ENCODE assay signal across 21 cellular contexts in the genomic region with DNA sequence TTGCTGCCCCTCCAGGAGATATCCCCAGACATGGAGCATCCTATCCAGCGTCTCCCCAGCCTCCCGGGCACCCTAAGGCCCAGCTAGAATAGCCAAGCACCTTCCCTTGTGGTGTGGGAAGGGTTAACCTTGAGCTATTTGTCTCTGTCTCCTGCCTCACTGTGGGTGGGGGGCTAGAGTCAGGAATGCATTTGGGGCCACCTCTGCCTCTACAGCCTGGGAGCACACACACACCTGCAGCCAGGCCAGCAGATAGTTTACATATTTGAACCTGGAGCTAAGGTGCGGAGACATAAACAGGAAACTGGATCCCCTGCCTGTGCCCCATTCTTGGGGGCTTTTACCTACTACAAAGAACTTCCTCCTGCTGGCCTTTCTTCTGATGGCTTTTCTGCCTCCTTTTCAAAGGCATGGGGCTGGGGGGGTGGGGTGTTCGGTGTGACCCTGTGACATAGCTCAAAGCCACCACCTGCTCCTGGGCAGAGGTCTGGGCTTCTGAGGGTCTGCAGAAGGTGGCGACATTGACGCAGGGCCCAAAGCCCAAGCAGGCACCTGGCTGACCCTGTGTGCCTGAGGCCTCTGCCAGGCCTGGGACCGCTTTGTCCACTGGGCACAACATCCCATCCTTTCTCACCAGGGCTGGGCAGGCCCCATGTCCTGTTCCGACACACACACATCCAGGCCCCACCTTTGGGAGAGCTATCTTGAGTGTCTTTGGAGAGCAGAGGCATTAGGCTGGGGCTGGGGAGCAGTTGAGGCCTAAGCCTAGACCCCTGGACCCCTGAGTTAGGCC. TPM values are rescaled to one million over a fixed set of nuclear protein-coding genes. Genes with fewer than 3 reads are reported as not detected.
"Had no signal": no experiment of that assay in that cellular context is flagged by ENCODE, and none has a peak within 500 bp of the region (broad histone marks: within the 10 kb centered on the region; RNA-seq: fewer than 3 reads in every experiment).

No MANE protein-coding gene starts in this region.

- H3K4me1 ChIP-seq: lower lobe of right lung, transverse colon had no signal

- H3K27ac Mint-ChIP-seq: activated naive CD4-positive, alpha-beta T cell treated with anti-CD3 and anti-CD28 coated beads, Interleukin-2, amount 10 ng/mL, durations not matched to agents 7 days and 5 days; activated T-helper 2 cell treated with anti-CD3 and anti-CD28 coated beads, Interferon-gamma antibody, Interleukin-2, Interleukin-4, amounts not matched to agents 10 μg/mL and 5 μg/mL and 100 μg/mL, durations not matched to agents 14 hours and 24 hours and 36 hours; stimulated activated effector memory CD8-positive, alpha-beta T cell treated with anti-CD3 and anti-CD28 coated beads, Interleukin-12 subunit alpha, Interleukin-12 subunit beta, amount 100 ng/mL, for 72 hours had no signal

- H3K27me3 ChIP-seq: transverse colon had no signal

- H3K36me3 Mint-ChIP-seq: activated naive CD4-positive, alpha-beta T cell treated with anti-CD3 and anti-CD28 coated beads, Interleukin-2, amount 10 ng/mL, durations not matched to agents 7 days and 5 days; brain; stimulated activated effector memory CD8-positive, alpha-beta T cell treated with anti-CD3 and anti-CD28 coated beads, Interleukin-12 subunit alpha, Interleukin-12 subunit beta, amount 100 ng/mL, for 72 hours had no signal

- DNase-seq: activated CD4-positive, alpha-beta T cell treated with anti-CD3 and anti-CD28 coated beads, Interleukin-2, amount 50 U/mL, for 1 hour; activated CD4-positive, CD25-positive, alpha-beta regulatory T cell; activated naive CD4-positive, alpha-beta T cell treated with anti-CD3 and anti-CD28 coated beads, Interleukin-2, amount 10 ng/mL, durations not matched to agents 7 days and 5 days; activated T-cell treated with anti-CD3 and anti-CD28 coated beads for 4 hours; cerebellar nuclear complex; hypothalamus; kidney glomerular epithelial cell; lower lobe of right lung; midbrain; nucleus accumbens had no signal

- H3K9me3 ChIP-seq: lower lobe of right lung, transverse colon had no signal

- H3K9me3 Mint-ChIP-seq: activated naive CD4-positive, alpha-beta T cell treated with anti-CD3 and anti-CD28 coated beads, Interleukin-2, amount 10 ng/mL, durations not matched to agents 7 days and 5 days; activated T-helper 2 cell treated with anti-CD3 and anti-CD28 coated beads, Interferon-gamma antibody, Interleukin-2, Interleukin-4, amounts not matched to agents 10 μg/mL and 5 μg/mL and 100 μg/mL, durations not matched to agents 14 hours and 24 hours and 36 hours; brain; stimulated activated effector memory CD8-positive, alpha-beta T cell treated with anti-CD3 and anti-CD28 coated beads, Interleukin-12 subunit alpha, Interleukin-12 subunit beta, amount 100 ng/mL, for 72 hours; T-helper 1 cell treated with Interleukin-12 subunit alpha and Interleukin-12 subunit beta and Interleukin-4 antibody, amounts not matched to agents 30 μg/mL and 1 μg/mL, for 36 hours had no signal

- H3K4me3 Mint-ChIP-seq: activated naive CD4-positive, alpha-beta T cell treated with anti-CD3 and anti-CD28 coated beads, Interleukin-2, amount 10 ng/mL, durations not matched to agents 7 days and 5 days; brain; stimulated activated effector memory CD8-positive, alpha-beta T cell treated with anti-CD3 and anti-CD28 coated beads, Interleukin-12 subunit alpha, Interleukin-12 subunit beta, amount 100 ng/mL, for 72 hours; T-helper 1 cell treated with Interleukin-12 subunit alpha and Interleukin-12 subunit beta and Interleukin-4 antibody, amounts not matched to agents 30 μg/mL and 1 μg/mL, for 36 hours had no signal

- H3K27ac ChIP-seq: lower lobe of right lung, transverse colon had no signal

- H3K36me3 ChIP-seq: lower lobe of right lung, transverse colon had no signal

- ATAC-seq: esophagus mucosa; lower lobe of right lung; right cardiac atrium; stimulated activated effector memory CD8-positive, alpha-beta T cell treated with anti-CD3 and anti-CD28 coated beads, Interleukin-12 subunit alpha, Interleukin-12 subunit beta, amount 100 ng/mL, for 72 hours had no signal

- H3K4me3 ChIP-seq: lower lobe of right lung, smooth muscle cell, transverse colon had no signal

RNA-seq across cellular contexts. Expression of gene EMX1, which starts 34.2 kb away (rescaled TPM):
- total RNA-seq: activated T-helper 2 cell treated with anti-CD3 and anti-CD28 coated beads, Interferon-gamma antibody, Interleukin-2, Interleukin-4, amounts not matched to agents 10 μg/mL and 5 μg/mL and 100 μg/mL, durations not matched to agents 14 hours and 24 hours and 36 hours; dermis microvascular lymphatic vessel endothelial cell; esophagus mucosa; glomerular endothelial cell; lower lobe of right lung; posterior vena cava; right cardiac atrium; smooth muscle cell had no signal
